8 cellular contexts compared by ENCODE assay signal in the genomic region with DNA sequence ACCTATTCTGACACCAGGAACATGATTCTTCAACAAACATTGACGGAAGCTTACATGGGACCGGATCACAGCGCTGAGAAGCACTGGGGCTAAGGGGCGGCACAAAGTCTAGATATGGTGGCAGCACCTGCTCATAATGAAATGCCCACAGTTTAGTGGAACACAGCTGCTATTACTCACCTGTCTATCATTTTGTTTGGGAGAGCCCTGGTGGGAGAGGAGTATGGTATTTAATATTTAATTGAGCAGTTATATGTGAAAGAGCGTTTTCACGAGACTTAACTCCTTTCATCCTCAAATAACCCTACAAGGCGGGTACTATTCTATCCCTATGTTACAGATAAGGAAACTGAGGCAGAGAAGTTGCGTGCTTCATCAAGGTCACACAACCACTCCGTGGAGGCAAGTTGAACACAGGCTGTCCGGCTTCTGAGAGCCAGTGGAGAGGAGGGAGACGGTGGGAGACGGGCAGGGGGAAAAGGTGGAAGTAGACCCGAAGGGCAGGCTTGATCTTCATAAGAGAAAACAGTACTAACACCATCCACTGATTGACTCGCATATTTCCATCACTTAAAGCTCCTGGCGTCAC. TPM values are rescaled to one million over a fixed set of nuclear protein-coding genes. Genes with fewer than 3 reads are reported as not detected.
DNase-seq lines count a peak whose midpoint lies in the region; ATAC-seq, FAIRE-seq and TF ChIP-seq lines count a peak whose summit lies in the region.

No MANE protein-coding gene starts in this region.

- peak; percentile 26 for ATAC-seq in HG02840 (IDR thresholded peaks at IDR 0.05; ENCODE audit: low FRiP score, unreplicated experiment)
- peak; percentile 5 to 26 (median 11) for ATAC-seq in pancreas

- no peaks in the 10 kb centered on the region for H3K27me3 ChIP-seq in esophagus squamous epithelium
- no peaks in the 10 kb centered on the region for H3K27me3 ChIP-seq in pancreas

- peaks cover 4 to 42% (median 24%) of the 10 kb centered on the region in 3 donors for H3K4me1 ChIP-seq in esophagus squamous epithelium
- peaks cover 4 to 17% (median 8%) of the 10 kb centered on the region in 3 donors for H3K4me1 ChIP-seq in pancreas

- H3K36me3 ChIP-seq in esophagus squamous epithelium (peaks cover 0 to 27% (median 3%) of the 10 kb centered on the region in 3 donors), pancreas (no peaks in the 10 kb centered on the region)

- intact Hi-C loops in esophagus squamous epithelium (cut with DNase I) = loop anchor here (10.0 kb wide), 1 partner anchor 103 kb away; a partner anchor contains a TSS
- intact Hi-C loops in pancreas (cut with DNase I) = no loop called here
- intact Hi-C loops in posterior vena cava (cut with DNase I) = loop anchor here in 1 of 2 donors (10.0 kb wide), 1 partner anchor 173 kb away; no protein-coding TSS in a partner anchor

- no peaks in the 10 kb centered on the region for H3K9me3 ChIP-seq in esophagus squamous epithelium
- no peaks in the 10 kb centered on the region for H3K9me3 ChIP-seq in pancreas

- peak overlapping the region; percentile 51 to 92 (median 68) for H3K4me3 ChIP-seq in esophagus squamous epithelium
- H3K4me3 ChIP-seq in pancreas = peak overlapping the region; percentile 50 to 66 (median 61)

- TF ChIP-seq CTCF in esophagus squamous epithelium (IDR thresholded peaks at IDR 0.05) (no peak), pancreas (IDR thresholded peaks at IDR 0.05) (no peak)

- DNase-seq in SIG-M5 (lab: John Stamatoyannopoulos, UW) = peak; percentile 38
- DNase-seq in SIG-M5 treated with dmso at 0.1 percent for 504 hours (lab: John Stamatoyannopoulos, UW; ENCODE audit: unreplicated experiment) = no peak
- DNase-seq in RKO (ENCODE audit: low spot score) = peak; percentile 19
- no peak for DNase-seq in esophagus squamous epithelium (lab: John Stamatoyannopoulos, UW)
- peak in 3 of 6 donors; percentile 3 to 28 (median 19) for DNase-seq in pancreas
- DNase-seq in NCI-H1048 (lab: John Stamatoyannopoulos, UW) = no peak
- DNase-seq in posterior vena cava (ENCODE audit: low spot score) = no peak

- FAIRE-seq in pancreas (lab: Jason Lieb, UNC) = no peak

- H3K27ac ChIP-seq in esophagus squamous epithelium (peak overlapping the region; percentile 81 to 95 (median 92)), pancreas (peak overlapping the region; percentile 89 to 95 (median 92))

- 52 to 55% methylated on average over 14 to 15 of the region's 15 CpGs for WGBS in esophagus squamous epithelium, 2 donors
- WGBS in pancreas, 2 donors = 33 to 37% methylated on average over 15 of the region's 15 CpGs

- no peak for TF ChIP-seq POLR2A in esophagus squamous epithelium (IDR thresholded peaks at IDR 0.05)

RNA-seq across cellular contexts. Expression of a gene that starts 0.8 kb away (rescaled TPM):
- total RNA-seq in esophagus squamous epithelium = 10 to 100 TPM; 11.6 to 28.4 (median 22.3) TPM
- 10 to 100 TPM in 4 of 6 donors, 1 to 10 TPM in 2; 8.4 to 18.2 (median 15.0) TPM for total RNA-seq in pancreas
- polyA plus RNA-seq in pancreas = 10 to 100 TPM in 1 of 2 donors, 1 to 10 TPM in 1; 5.1 to 16.4 TPM
- 10 to 100 TPM; 41.4 to 42.7 TPM for total RNA-seq in posterior vena cava

Comparison
In these comparisons a context has a peak if more than half of its experiments do, and no peak if none do; other contexts are left out.
1. DNase-seq: peak in SIG-M5 (single experiment) and RKO (single experiment); none in SIG-M5 treated with dmso at 0.1 percent for 504 hours (single experiment), esophagus squamous epithelium (single experiment), NCI-H1048 (single experiment) and posterior vena cava (single experiment).